In the genomic region with DNA sequence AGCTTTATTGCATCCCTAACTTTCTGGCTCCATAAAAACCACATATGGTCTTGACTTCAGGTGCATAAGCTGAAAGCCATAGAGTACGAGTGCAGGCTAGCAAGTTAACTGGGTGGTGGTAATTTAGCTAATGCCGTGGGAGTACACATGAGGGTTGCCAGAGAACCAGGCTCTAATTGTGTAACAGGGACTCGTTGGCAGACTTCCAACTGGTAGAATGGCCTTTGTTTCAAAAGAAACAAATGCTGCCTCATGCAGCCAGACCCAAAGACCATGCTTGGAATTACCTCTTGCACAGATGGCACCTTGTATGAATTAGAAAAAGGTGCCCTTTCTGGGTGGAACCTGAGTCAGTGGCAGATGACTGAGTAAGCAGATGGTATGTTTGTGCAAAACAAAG, we compare ENCODE assay signal across 8 cellular contexts.
DNase-seq lines count a peak whose midpoint lies in the region; ATAC-seq and TF ChIP-seq lines count a peak whose summit lies in the region.

No MANE protein-coding gene starts in this region.

- no peaks in the 10 kb centered on the region for H3K4me1 ChIP-seq in psoas muscle

- H3K27me3 ChIP-seq in psoas muscle (ENCODE audit: insufficient read depth in 3 of 3, low read length in 2 of 3): no peaks in the 10 kb centered on the region

- TF ChIP-seq CTCF in fibroblast of mammary gland (conservative IDR thresholded peaks at IDR 0.05; ENCODE audit: control insufficient read depth, insufficient read depth, low read depth, low read length) (no peak), psoas muscle (IDR thresholded peaks at IDR 0.05) (no peak), GM10248 (IDR thresholded peaks at IDR 0.05; ENCODE audit: control extremely low read depth, extremely low read depth, low read depth, missing control alignments) (no peak)

- CTCF ChIA-PET in GM10248 (lab: Yijun Ruan, JAX): interaction anchor here (1.0 to 9.4 kb wide), 4 partner anchors 9 to 35 kb away, joined by 3 to 69 read pairs (median 5); no protein-coding TSS in a partner anchor
- CTCF ChIA-PET in HEK293T (lab: Yijun Ruan, JAX): no interaction called here

- no peaks in the 10 kb centered on the region for H3K9me3 ChIP-seq in psoas muscle

- intact Hi-C loops in psoas muscle (cut with DNase I): no loop called here

- ATAC-seq in psoas muscle (peak in 3 of 4 donors; percentile 40 to 53 (median 44)), HG03045 (IDR thresholded peaks at IDR 0.05; ENCODE audit: unreplicated experiment) (no peak)

- POLR2A ChIA-PET in GM10248 (lab: Yijun Ruan, JAX) (interaction anchor here (0.6 kb wide), 1 partner anchor 1295 kb away, joined by 3 read pairs; no protein-coding TSS in a partner anchor), HEK293T (lab: Yijun Ruan, JAX) (no interaction called here)

- no peaks in the 10 kb centered on the region for H3K36me3 ChIP-seq in psoas muscle (ENCODE audit: insufficient read depth in 1 of 2, low read depth in 1 of 2)

- DNase-seq in HT1080 (ENCODE audit: low read depth): peak; percentile 32
- peak; percentile 93 for DNase-seq in NCI-H524 treated with DMSO at 0.1 percent for 48 hours (lab: John Stamatoyannopoulos, UW)
- peak; percentile 63 for DNase-seq in fibroblast of mammary gland (ENCODE audit: low read depth)
- no peak for DNase-seq in psoas muscle
- DNase-seq in GM10248 (ENCODE audit: extremely low spot score): no peak
- DNase-seq in HEK293T (ENCODE audit: extremely low spot score): no peak
- DNase-seq in epidermal melanocyte (ENCODE audit: insufficient read length, low spot score): no peak

- H3K4me3 ChIP-seq in fibroblast of mammary gland (ENCODE audit: control insufficient read depth, low read depth, low read length) (no peak overlapping the region), psoas muscle (no peak overlapping the region)

- WGBS in psoas muscle, 3 donors: 19 to 24% (median 24%) methylated on average over 3 of the region's 3 CpGs

- H3K27ac ChIP-seq in psoas muscle: no peak overlapping the region

TF ChIP-seq in HEK293T, 16 proteins besides CTCF, POLR2A, EP300 and RAD21:
- TF ChIP-seq BHLHE40 (IDR thresholded peaks at IDR 0.05; ENCODE audit: borderline replicate concordance) (no peak), FOXA1 (IDR thresholded peaks at IDR 0.05) (no peak), HDGF (IDR thresholded peaks at IDR 0.05; ENCODE audit: borderline replicate concordance) (no peak), ARNT (IDR thresholded peaks at IDR 0.05) (no peak), ZNF384 (IDR thresholded peaks at IDR 0.05) (no peak), FOXM1 (IDR thresholded peaks at IDR 0.05; ENCODE audit: borderline replicate concordance) (no peak), TARDBP (IDR thresholded peaks at IDR 0.05) (no peak), ELF4 (IDR thresholded peaks at IDR 0.05) (no peak)
- TF ChIP-seq, protein P1, sequence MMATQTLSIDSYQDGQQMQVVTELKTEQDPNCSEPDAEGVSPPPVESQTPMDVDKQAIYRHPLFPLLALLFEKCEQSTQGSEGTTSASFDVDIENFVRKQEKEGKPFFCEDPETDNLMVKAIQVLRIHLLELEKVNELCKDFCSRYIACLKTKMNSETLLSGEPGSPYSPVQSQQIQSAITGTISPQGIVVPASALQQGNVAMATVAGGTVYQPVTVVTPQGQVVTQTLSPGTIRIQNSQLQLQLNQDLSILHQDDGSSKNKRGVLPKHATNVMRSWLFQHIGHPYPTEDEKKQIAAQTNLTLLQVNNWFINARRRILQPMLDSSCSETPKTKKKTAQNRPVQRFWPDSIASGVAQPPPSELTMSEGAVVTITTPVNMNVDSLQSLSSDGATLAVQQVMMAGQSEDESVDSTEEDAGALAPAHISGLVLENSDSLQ (IDR thresholded peaks at IDR 0.05): no peak

Comparison
In these comparisons a context has a peak if more than half of its experiments do, and no peak if none do; other contexts are left out.
1. DNase-seq: peak in HT1080 (single experiment), NCI-H524 treated with DMSO at 0.1 percent for 48 hours (single experiment) and fibroblast of mammary gland (single experiment); none in psoas muscle (0 of 2), GM10248 (single experiment), HEK293T (single experiment) and epidermal melanocyte (single experiment).